ENCODE assay signal across 8 cellular contexts in genomic region chr1:46183926-46184557, GRCh38. TPM values are rescaled to one million over a fixed set of nuclear protein-coding genes. Genes with fewer than 3 reads are reported as not detected.
DNase-seq lines count a peak whose midpoint lies in the region; ATAC-seq, FAIRE-seq and TF ChIP-seq lines count a peak whose summit lies in the region.
"Had no signal": no experiment of that assay in that cellular context is flagged by ENCODE, and none has a peak within 500 bp of the region (broad histone marks: within the 10 kb centered on the region; RNA-seq: fewer than 3 reads in every experiment).

No MANE protein-coding gene starts in this region.

- no peak for TF ChIP-seq CTCF in PC-3 (conservative IDR thresholded peaks at IDR 0.05; ENCODE audit: low read depth, low read length)

- peaks cover 32% of the 10 kb centered on the region; the same call in 1 of the 2 replicates for H3K36me3 ChIP-seq in PC-3 (ENCODE audit: low read depth, low read length)

- peaks cover 10% of the 10 kb centered on the region for H3K79me2 ChIP-seq in PC-3 (ENCODE audit: low read length)

- H3K9me3 Mint-ChIP-seq in stimulated activated naive CD8-positive, alpha-beta T cell treated with anti-CD3 and anti-CD28 coated beads, Interleukin-15, amount 100 ng/mL, for 72 hours, result no peaks in the 10 kb centered on the region
- H3K9me3 Mint-ChIP-seq: activated naive CD8-positive, alpha-beta T cell treated with anti-CD3 and anti-CD28 coated beads, Interleukin-2, amount 10 ng/mL, durations not matched to agents 7 days and 5 days had no signal

- intact Hi-C loops in PC-3 (cut with micrococcal nuclease), result loop anchor here (1.0 kb wide), 2 partner anchors 14 to 39 kb away; partner anchors contain the start of gene POMGNT1

- H3K4me2 ChIP-seq in PC-3 (ENCODE audit: low read length), result peak overlapping the region; percentile 61

- no peaks in the 10 kb centered on the region for H3K9me2 ChIP-seq in PC-3 (replicated peaks; ENCODE audit: low read length)

- peak overlapping the region; percentile 83 for H3K9ac ChIP-seq in PC-3 (ENCODE audit: low read length)

- peaks cover 28% of the 10 kb centered on the region for H3K4me1 Mint-ChIP-seq in stimulated activated naive CD8-positive, alpha-beta T cell treated with anti-CD3 and anti-CD28 coated beads, Interleukin-15, amount 100 ng/mL, for 72 hours

- H3K4me3 ChIP-seq in PC-3 (ENCODE audit: low read length), result peak overlapping the region; percentile 9; the same call in 1 of the 2 replicates

- H3F3A ChIP-seq in PC-3 (ENCODE audit: low read length, unreplicated experiment), result peaks cover 34% of the 10 kb centered on the region

- H3K27me3 ChIP-seq in PC-3 (ENCODE audit: low read length), result no peaks in the 10 kb centered on the region

- no peaks in the 10 kb centered on the region for H3K9me3 ChIP-seq in PC-3 (ENCODE audit: low read length)

- H2AFZ ChIP-seq in PC-3 (ENCODE audit: low read length), result no peak overlapping the region

- H3K27me3 Mint-ChIP-seq in stimulated activated naive CD8-positive, alpha-beta T cell treated with anti-CD3 and anti-CD28 coated beads, Interleukin-15, amount 100 ng/mL, for 72 hours, result no peaks in the 10 kb centered on the region
- H3K27me3 Mint-ChIP-seq: activated naive CD8-positive, alpha-beta T cell treated with anti-CD3 and anti-CD28 coated beads, Interleukin-2, amount 10 ng/mL, durations not matched to agents 7 days and 5 days had no signal

- peak overlapping the region; percentile 99 for H3K27ac ChIP-seq in PC-3 (ENCODE audit: low read length)

- peak; percentile 71 for FAIRE-seq in GM19239 (lab: Jason Lieb, UNC)

- H4K20me1 ChIP-seq in PC-3 (ENCODE audit: low read length), result no peaks in the 10 kb centered on the region

- peak overlapping the region; percentile 59 to 89 for H3K27ac Mint-ChIP-seq in stimulated activated naive CD8-positive, alpha-beta T cell treated with anti-CD3 and anti-CD28 coated beads, Interleukin-15, amount 100 ng/mL, for 72 hours

- H3K4me1 ChIP-seq in PC-3 (ENCODE audit: insufficient read depth, low read length), result peaks cover 70% of the 10 kb centered on the region

- CTCF ChIA-PET in PC-3 (lab: Charles Lee), result interaction anchor here (1.5 to 3.7 kb wide), 2 partner anchors 15 to 40 kb away, joined by 7 to 58 read pairs; no protein-coding TSS in a partner anchor

- H3K4me3 Mint-ChIP-seq in stimulated activated naive CD8-positive, alpha-beta T cell treated with anti-CD3 and anti-CD28 coated beads, Interleukin-15, amount 100 ng/mL, for 72 hours, result no peak overlapping the region
- H3K4me3 Mint-ChIP-seq: activated naive CD8-positive, alpha-beta T cell treated with anti-CD3 and anti-CD28 coated beads, Interleukin-2, amount 10 ng/mL, durations not matched to agents 7 days and 5 days had no signal

- POLR2A ChIA-PET in PC-3 (lab: Charles Lee; ENCODE audit: unreplicated experiment), result interaction anchor here (0.5 to 0.7 kb wide), 3 partner anchors 40 to 61 kb away, joined by 5 read pairs; no protein-coding TSS in a partner anchor

- DNase-seq in GM19239 (ENCODE audit: insufficient read length, low spot score), result peak; percentile 50
- no peak for DNase-seq in PC-3
- DNase-seq in germinal center (ENCODE audit: low spot score), result peak; percentile 31
- no peak for DNase-seq in stimulated activated naive CD8-positive, alpha-beta T cell treated with anti-CD3 and anti-CD28 coated beads, Interleukin-15, amount 100 ng/mL, for 72 hours
- DNase-seq in AG08396 (ENCODE audit: low spot score), result no peak
- DNase-seq: activated naive CD8-positive, alpha-beta T cell treated with anti-CD3 and anti-CD28 coated beads, Interleukin-2, amount 10 ng/mL, durations not matched to agents 7 days and 5 days had no signal

- no TSS peak for BruUV-seq in PC-3 (replicated peaks; lab: Mats Ljungman, UMichigan)

- ATAC-seq in PC-3, result no peak
- ATAC-seq in stimulated activated naive CD8-positive, alpha-beta T cell treated with anti-CD3 and anti-CD28 coated beads, Interleukin-15, amount 100 ng/mL, for 72 hours, result no peak
- no peak for ATAC-seq in HG03097 (IDR thresholded peaks at IDR 0.05; ENCODE audit: low FRiP score, unreplicated experiment)
- no peak for ATAC-seq in GM21723 (IDR thresholded peaks at IDR 0.05; ENCODE audit: unreplicated experiment)

RNA-seq across cellular contexts. Expression of gene P3R3URF, which starts 7.8 kb away (rescaled TPM):
- not detected in 2 replicates for total RNA-seq in PC-3 (2014; rRNA removed)
- total RNA-seq: activated naive CD8-positive, alpha-beta T cell treated with anti-CD3 and anti-CD28 coated beads, Interleukin-2, amount 10 ng/mL, durations not matched to agents 7 days and 5 days had no signal

RNA-seq across cellular contexts. Expression of gene TSPAN1, which starts 9.2 kb away (rescaled TPM):
- total RNA-seq in PC-3 (2014; rRNA removed), result 33.3 and 33.7 TPM in 2 replicates
- total RNA-seq: activated naive CD8-positive, alpha-beta T cell treated with anti-CD3 and anti-CD28 coated beads, Interleukin-2, amount 10 ng/mL, durations not matched to agents 7 days and 5 days had no signal

RNA-seq across cellular contexts. Expression of gene POMGNT1, which starts 14.2 kb away (rescaled TPM):
- 84.8 and 92.5 TPM in 2 replicates for total RNA-seq in PC-3 (2014; rRNA removed)

RNA-seq across cellular contexts. Expression of gene LURAP1, which starts 19.1 kb away (rescaled TPM):
- 0.29 TPM in 1 of 2 replicates, not detected in the other for total RNA-seq in PC-3 (2014; rRNA removed)

RNA-seq across cellular contexts. Expression of gene PIK3R3, which starts 51.6 kb away (rescaled TPM):
- 17.7 and 18.5 TPM in 2 replicates for total RNA-seq in PC-3 (2014; rRNA removed)

Comparison
In these comparisons a context has a peak if more than half of its experiments do, and no peak if none do; other contexts are left out.
1. DNase-seq: peak in GM19239 (single experiment) and germinal center (single experiment); none in PC-3 (single experiment), stimulated activated naive CD8-positive, alpha-beta T cell treated with anti-CD3 and anti-CD28 coated beads, Interleukin-15, amount 100 ng/mL, for 72 hours (0 of 2) and AG08396 (single experiment).